13 cellular contexts compared by ENCODE assay signal in genomic region chr13:30567072-30567471, GRCh38.
"Had no signal": no experiment of that assay in that cellular context is flagged by ENCODE, and none has a peak within 500 bp of the region (broad histone marks: within the 10 kb centered on the region; RNA-seq: fewer than 3 reads in every experiment).

No MANE protein-coding gene starts in this region.

- H3K27ac ChIP-seq: coronary artery, ovary had no signal

- H3K4me3 Mint-ChIP-seq: activated CD4-positive, alpha-beta memory T cell treated with anti-CD3 and anti-CD28 coated beads for 36 hours; activated T-helper 1 cell treated with anti-CD3 and anti-CD28 coated beads, Interleukin-12 subunit alpha, Interleukin-12 subunit beta, Interleukin-2, Interleukin-4 antibody, amounts not matched to agents 30 ng/mL and 10 ng/mL and 1 ng/mL, durations not matched to agents 14 hours and 24 hours and 36 hours had no signal

- H3K27me3 Mint-ChIP-seq: activated CD4-positive, alpha-beta memory T cell treated with anti-CD3 and anti-CD28 coated beads for 36 hours had no signal

- H3K9me3 Mint-ChIP-seq: activated CD4-positive, alpha-beta memory T cell treated with anti-CD3 and anti-CD28 coated beads for 36 hours; activated T-helper 1 cell treated with anti-CD3 and anti-CD28 coated beads, Interleukin-12 subunit alpha, Interleukin-12 subunit beta, Interleukin-2, Interleukin-4 antibody, amounts not matched to agents 30 ng/mL and 10 ng/mL and 1 ng/mL, durations not matched to agents 14 hours and 24 hours and 36 hours had no signal

- DNase-seq: activated CD4-positive, alpha-beta memory T cell treated with anti-CD3 and anti-CD28 coated beads for 36 hours; activated CD4-positive, alpha-beta T cell treated with anti-CD3 and anti-CD28 coated beads for 1 hour; activated naive CD4-positive, alpha-beta T cell treated with Interleukin-2 at 50 U/mL for 16 hours; caudate nucleus; effector CD4-positive, alpha-beta T cell; kidney; mesendoderm; ovary; stimulated activated CD4-positive, alpha-beta T cell treated with anti-CD3 and anti-CD28 coated beads, Interleukin-4, amount 100 ng/mL, for 1 hour; stimulated activated CD8-positive, alpha-beta memory T cell treated with anti-CD3 and anti-CD28 coated beads, Interleukin-4, amount 100 ng/mL, for 48 hours; T1000 had no signal

- H3K9me3 ChIP-seq: ovary had no signal

- H3K27ac Mint-ChIP-seq: activated CD4-positive, alpha-beta memory T cell treated with anti-CD3 and anti-CD28 coated beads for 36 hours; activated T-helper 1 cell treated with anti-CD3 and anti-CD28 coated beads, Interleukin-12 subunit alpha, Interleukin-12 subunit beta, Interleukin-2, Interleukin-4 antibody, amounts not matched to agents 30 ng/mL and 10 ng/mL and 1 ng/mL, durations not matched to agents 14 hours and 24 hours and 36 hours had no signal

- H3K27me3 ChIP-seq: ovary had no signal

- H3K36me3 Mint-ChIP-seq: activated CD4-positive, alpha-beta memory T cell treated with anti-CD3 and anti-CD28 coated beads for 36 hours had no signal

- H3K4me3 ChIP-seq: coronary artery, ovary had no signal

- H3K36me3 ChIP-seq: ovary had no signal
